In the genomic region with DNA sequence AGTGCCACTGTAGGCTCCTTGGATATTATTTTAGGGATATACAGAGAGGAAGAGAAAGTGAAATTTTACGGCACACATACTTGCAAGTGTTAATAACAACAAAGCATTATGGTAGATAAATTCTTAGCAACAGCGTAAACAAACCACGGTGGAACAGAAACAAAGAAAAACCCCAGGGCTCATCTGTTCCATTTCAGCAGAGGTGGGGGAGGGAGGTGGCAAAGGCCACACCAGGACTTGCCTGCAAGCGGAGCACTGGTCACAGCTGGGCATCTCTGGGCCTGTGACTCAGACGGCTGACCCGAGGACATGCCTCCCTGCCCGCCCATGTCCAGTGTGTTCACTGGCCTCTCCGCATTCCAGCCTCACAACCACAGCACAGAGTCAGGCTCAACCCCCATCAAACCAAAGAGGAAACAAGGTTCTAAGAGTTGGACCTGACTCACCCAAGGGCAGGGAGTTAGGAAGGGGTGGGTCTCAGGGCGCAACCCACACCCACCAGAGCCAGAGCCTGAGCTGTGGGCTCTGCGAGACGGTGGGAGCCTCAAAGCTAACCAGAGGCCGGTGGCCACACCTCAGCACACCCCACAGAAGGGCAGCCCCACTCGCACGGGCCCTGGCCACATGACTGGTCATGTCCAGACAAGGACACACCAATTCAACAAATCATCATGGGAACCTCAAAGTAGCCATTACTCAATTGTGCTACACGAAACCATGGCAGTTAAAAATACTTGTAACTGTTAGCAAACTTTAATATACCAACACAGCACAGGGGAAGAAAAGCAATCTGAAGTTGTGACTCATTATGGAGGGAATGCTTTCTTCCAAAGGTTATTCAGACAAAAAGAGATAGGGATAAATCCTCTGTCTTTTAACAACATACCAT, we compare ENCODE assay signal across 8 cellular contexts. TPM values are rescaled to one million over a fixed set of nuclear protein-coding genes. Genes with fewer than 3 reads are reported as not detected.
A peak's percentile ranks its signal among the peaks of the same experiment; 100 is the strongest.
DNase-seq lines count a peak whose midpoint lies in the region; ATAC-seq and TF ChIP-seq lines count a peak whose summit lies in the region.

No MANE protein-coding gene starts in this region.

- peak; percentile 59 to 85 (median 82) for DNase-seq in CD4-positive, CD25-positive, alpha-beta regulatory T cell
- DNase-seq in cardiac muscle cell (ENCODE audit: low read depth in 1 of 2, low spot score in 1 of 2): peak; percentile 17 to 96
- no peak for DNase-seq in progenitor cell of endocrine pancreas (ENCODE audit: low spot score, unreplicated experiment)
- DNase-seq in aorta: peak; percentile 94 to 96

- H3K27me3 ChIP-seq in CD4-positive, CD25-positive, alpha-beta regulatory T cell (ENCODE audit: control insufficient read depth, insufficient read depth, low read length): no peaks in the 10 kb centered on the region
- H3K27me3 ChIP-seq in cardiac muscle cell (no peaks in the 10 kb centered on the region), aorta (ENCODE audit: control insufficient read depth in 1 of 2, insufficient read depth in 2 of 2, low read length in 1 of 2) (no peaks in the 10 kb centered on the region)

- H3K27me3 Mint-ChIP-seq in CD4-positive, CD25-positive, alpha-beta regulatory T cell: no peaks in the 10 kb centered on the region
- no peaks in the 10 kb centered on the region for H3K27me3 Mint-ChIP-seq in activated naive CD8-positive, alpha-beta T cell
- H3K27me3 Mint-ChIP-seq in progenitor cell of endocrine pancreas: no peaks in the 10 kb centered on the region

- WGBS in aorta, 2 donors: 7 to 15% methylated on average over 15 of the region's 15 CpGs

- TF ChIP-seq CTCF in cardiac muscle cell (IDR thresholded peaks at IDR 0.05; ENCODE audit: low read depth, low read length): no peak
- TF ChIP-seq CTCF in progenitor cell of endocrine pancreas (IDR thresholded peaks at IDR 0.05; ENCODE audit: unreplicated experiment): no peak

- H3K4me1 Mint-ChIP-seq in CD4-positive, CD25-positive, alpha-beta regulatory T cell: peaks cover 61 to 91% (median 75%) of the 10 kb centered on the region in 4 donors
- peaks cover 92% of the 10 kb centered on the region for H3K4me1 Mint-ChIP-seq in activated naive CD8-positive, alpha-beta T cell (ENCODE audit: low read depth)
- peaks cover 43% of the 10 kb centered on the region for H3K4me1 Mint-ChIP-seq in progenitor cell of endocrine pancreas (ENCODE audit: low read depth)

- intact Hi-C loops in aorta (cut with DNase I): loop anchor here in 1 of 2 donors (2.0 kb wide), 1 partner anchor 274 kb away; no protein-coding TSS in a partner anchor

- H3K4me1 ChIP-seq in CD4-positive, CD25-positive, alpha-beta regulatory T cell (ENCODE audit: control insufficient read depth, insufficient read depth, low read length, poor library complexity, severe bottlenecking): peaks cover 97% of the 10 kb centered on the region
- H3K4me1 ChIP-seq in cardiac muscle cell (ENCODE audit: low read depth): peaks cover 28% of the 10 kb centered on the region
- H3K4me1 ChIP-seq in aorta (ENCODE audit: control insufficient read depth in 1 of 2, insufficient read depth in 2 of 2, low read length in 2 of 2): peaks cover 3 to 7% of the 10 kb centered on the region in 2 donors

- peak; percentile 76 to 78 for ATAC-seq in CD4-positive, CD25-positive, alpha-beta regulatory T cell (ENCODE audit: low read depth in 2 of 2)
- peak; percentile 87 for ATAC-seq in GM19395 (IDR thresholded peaks at IDR 0.05; ENCODE audit: unreplicated experiment)
- ATAC-seq in HG03457 (IDR thresholded peaks at IDR 0.05; ENCODE audit: unreplicated experiment): peak; percentile 74
- peak; percentile 91 for ATAC-seq in SK-N-SH treated with all-trans-retinoic acid at 6 μM for 48 hours
- ATAC-seq in aorta (ENCODE audit: low FRiP score): peak; percentile 90

- H3K9me3 ChIP-seq in CD4-positive, CD25-positive, alpha-beta regulatory T cell (ENCODE audit: control insufficient read depth in 2 of 2, low read length in 2 of 2): no peaks in the 10 kb centered on the region
- H3K9me3 ChIP-seq in cardiac muscle cell (ENCODE audit: low read depth): no peaks in the 10 kb centered on the region
- no peaks in the 10 kb centered on the region for H3K9me3 ChIP-seq in aorta (ENCODE audit: control insufficient read depth, low read length)

- H3K36me3 ChIP-seq in CD4-positive, CD25-positive, alpha-beta regulatory T cell (ENCODE audit: control insufficient read depth, insufficient read depth, low read length): peaks cover 3% of the 10 kb centered on the region
- no peaks in the 10 kb centered on the region for H3K36me3 ChIP-seq in cardiac muscle cell
- H3K36me3 ChIP-seq in aorta (ENCODE audit: control insufficient read depth in 1 of 2, insufficient read depth in 2 of 2, low read length in 1 of 2): no peaks in the 10 kb centered on the region

- H3K36me3 Mint-ChIP-seq in CD4-positive, CD25-positive, alpha-beta regulatory T cell: peaks cover 20% of the 10 kb centered on the region
- H3K36me3 Mint-ChIP-seq in activated naive CD8-positive, alpha-beta T cell: no peaks in the 10 kb centered on the region
- H3K36me3 Mint-ChIP-seq in progenitor cell of endocrine pancreas (ENCODE audit: insufficient read depth): no peaks in the 10 kb centered on the region

- H3K27ac Mint-ChIP-seq in CD4-positive, CD25-positive, alpha-beta regulatory T cell: peak overlapping the region; percentile 96 to 99 (median 99)
- peak overlapping the region; percentile 96 for H3K27ac Mint-ChIP-seq in activated naive CD8-positive, alpha-beta T cell
- peak overlapping the region; percentile 72 for H3K27ac Mint-ChIP-seq in progenitor cell of endocrine pancreas

- H3K4me3 Mint-ChIP-seq in CD4-positive, CD25-positive, alpha-beta regulatory T cell: peak overlapping the region; percentile 82 to 95 (median 92)
- peak overlapping the region; percentile 88 for H3K4me3 Mint-ChIP-seq in activated naive CD8-positive, alpha-beta T cell
- no peak overlapping the region for H3K4me3 Mint-ChIP-seq in progenitor cell of endocrine pancreas (ENCODE audit: low read depth)

- peak overlapping the region; percentile 92 for H3K27ac ChIP-seq in CD4-positive, CD25-positive, alpha-beta regulatory T cell (ENCODE audit: insufficient read depth, low read length, poor library complexity, severe bottlenecking)
- H3K27ac ChIP-seq in cardiac muscle cell: peak overlapping the region; percentile 54
- H3K27ac ChIP-seq in aorta (ENCODE audit: low read depth in 1 of 2, low read length in 2 of 2): peak overlapping the region; percentile 44 to 94

- H3K9me3 Mint-ChIP-seq in CD4-positive, CD25-positive, alpha-beta regulatory T cell: no peaks in the 10 kb centered on the region
- H3K9me3 Mint-ChIP-seq in activated naive CD8-positive, alpha-beta T cell (ENCODE audit: low read depth): no peaks in the 10 kb centered on the region
- no peaks in the 10 kb centered on the region for H3K9me3 Mint-ChIP-seq in progenitor cell of endocrine pancreas (ENCODE audit: low read depth)

- peak overlapping the region; percentile 84 for H3K4me3 ChIP-seq in CD4-positive, CD25-positive, alpha-beta regulatory T cell (ENCODE audit: low read depth, low read length)
- H3K4me3 ChIP-seq in cardiac muscle cell: no peak overlapping the region
- no peak overlapping the region for H3K4me3 ChIP-seq in aorta (ENCODE audit: low read length in 2 of 2)

TF ChIP-seq in SK-N-SH treated with all-trans-retinoic acid at 6 μM for 48 hours, 23 proteins besides CTCF, POLR2A, EP300 and RAD21 (continues in another document):
- TF ChIP-seq SNAI2 (CRISPR knock-in tag; IDR thresholded peaks at IDR 0.05) (no peak), RARB (CRISPR knock-in tag; IDR thresholded peaks at IDR 0.05) (peak; percentile 28; the same call in 1 of the 2 replicates), ESRRG (CRISPR knock-in tag; IDR thresholded peaks at IDR 0.05) (no peak), ZNF565 (CRISPR knock-in tag; conservative IDR thresholded peaks at IDR 0.05; ENCODE audit: low read depth) (no peak), TCF4 (CRISPR knock-in tag; IDR thresholded peaks at IDR 0.05; ENCODE audit: borderline replicate concordance) (no peak), ARNTL (CRISPR knock-in tag; IDR thresholded peaks at IDR 0.05; ENCODE audit: borderline replicate concordance, low read depth) (no peak), CSDC2 (CRISPR knock-in tag; IDR thresholded peaks at IDR 0.05) (peak; percentile 94), BACH2 (CRISPR knock-in tag; IDR thresholded peaks at IDR 0.05; ENCODE audit: borderline replicate concordance) (no peak), ZFP3 (CRISPR knock-in tag; IDR thresholded peaks at IDR 0.05) (peak; percentile 82), GLIS3 (CRISPR knock-in tag; IDR thresholded peaks at IDR 0.05) (no peak), ISL1 (CRISPR knock-in tag; IDR thresholded peaks at IDR 0.05) (no peak; the same call in none of the 2 replicates), TOX (CRISPR knock-in tag; IDR thresholded peaks at IDR 0.05; ENCODE audit: borderline replicate concordance) (no peak)
- TF ChIP-seq, protein P1, sequence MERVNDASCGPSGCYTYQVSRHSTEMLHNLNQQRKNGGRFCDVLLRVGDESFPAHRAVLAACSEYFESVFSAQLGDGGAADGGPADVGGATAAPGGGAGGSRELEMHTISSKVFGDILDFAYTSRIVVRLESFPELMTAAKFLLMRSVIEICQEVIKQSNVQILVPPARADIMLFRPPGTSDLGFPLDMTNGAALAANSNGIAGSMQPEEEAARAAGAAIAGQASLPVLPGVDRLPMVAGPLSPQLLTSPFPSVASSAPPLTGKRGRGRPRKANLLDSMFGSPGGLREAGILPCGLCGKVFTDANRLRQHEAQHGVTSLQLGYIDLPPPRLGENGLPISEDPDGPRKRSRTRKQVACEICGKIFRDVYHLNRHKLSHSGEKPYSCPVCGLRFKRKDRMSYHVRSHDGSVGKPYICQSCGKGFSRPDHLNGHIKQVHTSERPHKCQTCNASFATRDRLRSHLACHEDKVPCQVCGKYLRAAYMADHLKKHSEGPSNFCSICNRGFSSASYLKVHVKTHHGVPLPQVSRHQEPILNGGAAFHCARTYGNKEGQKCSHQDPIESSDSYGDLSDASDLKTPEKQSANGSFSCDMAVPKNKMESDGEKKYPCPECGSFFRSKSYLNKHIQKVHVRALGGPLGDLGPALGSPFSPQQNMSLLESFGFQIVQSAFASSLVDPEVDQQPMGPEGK (CRISPR knock-in tag; IDR thresholded peaks at IDR 0.05; ENCODE audit: borderline replicate concordance): 0 out of 2 replicates have a peak, but pooled peaks have one; percentile 18

RNA-seq across cellular contexts. Expression of a gene that starts 10.7 kb away (rescaled TPM):
- total RNA-seq in CD4-positive, CD25-positive, alpha-beta regulatory T cell: 115 TPM
- polyA plus RNA-seq in CD4-positive, CD25-positive, alpha-beta regulatory T cell: 10 to 100 TPM; 55.3 to 94.3 (median 64.7) TPM
- total RNA-seq in cardiac muscle cell (40.3 and 42.0 TPM in 2 replicates), progenitor cell of endocrine pancreas (29.4 and 30.0 TPM in 2 replicates), aorta (100 to 1,000 TPM; 146 to 172 TPM)
- polyA plus RNA-seq in cardiac muscle cell (15.8 and 27.2 TPM in 2 replicates), aorta (10 to 100 TPM; 30.6 to 69.1 TPM)

RNA-seq across cellular contexts. Expression of a gene that starts 37.8 kb away (rescaled TPM):
- 9.6 TPM for total RNA-seq in CD4-positive, CD25-positive, alpha-beta regulatory T cell
- polyA plus RNA-seq in CD4-positive, CD25-positive, alpha-beta regulatory T cell: 10 to 100 TPM in 3 of 4 donors, 1 to 10 TPM in 1; 8.3 to 13.5 (median 12.6) TPM
- total RNA-seq in cardiac muscle cell (13.1 and 22.4 TPM in 2 replicates), progenitor cell of endocrine pancreas (37.3 and 39.7 TPM in 2 replicates), aorta (10 to 100 TPM; 24.7 to 36.5 TPM)
- polyA plus RNA-seq in cardiac muscle cell (36.9 and 42.4 TPM in 2 replicates), aorta (10 to 100 TPM; 17.1 to 19.5 TPM)
